Comparison of ENCODE assay signal across 18 cellular contexts in genomic region chr5:9502435-9502834, GRCh38. TPM values are rescaled to one million over a fixed set of nuclear protein-coding genes. Genes with fewer than 3 reads are reported as not detected.
DNase-seq lines count a peak whose midpoint lies in the region; ATAC-seq and TF ChIP-seq lines count a peak whose summit lies in the region.
"Had no signal": no experiment of that assay in that cellular context is flagged by ENCODE, and none has a peak within 500 bp of the region (broad histone marks: within the 10 kb centered on the region; RNA-seq: fewer than 3 reads in every experiment).

No MANE protein-coding gene starts in this region.

- H3K27me3 ChIP-seq in cardiac muscle cell, result no peaks in the 10 kb centered on the region
- H3K27me3 ChIP-seq: BE2C had no signal

- H3K4me1 Mint-ChIP-seq in osteocyte (ENCODE audit: unreplicated experiment), result peaks cover 32% of the 10 kb centered on the region

- H3K36me3 ChIP-seq in cardiac muscle cell, result no peaks in the 10 kb centered on the region
- H3K36me3 ChIP-seq: BE2C had no signal

- no peak for ATAC-seq in HG03159 (IDR thresholded peaks at IDR 0.05; ENCODE audit: unreplicated experiment)
- ATAC-seq: CD8-positive, alpha-beta T cell; Panc1 had no signal

- no peak overlapping the region for H3K4me3 Mint-ChIP-seq in osteocyte (ENCODE audit: unreplicated experiment)
- H3K4me3 Mint-ChIP-seq: CD8-positive, alpha-beta T cell had no signal

- H3K9me3 ChIP-seq in cardiac muscle cell (ENCODE audit: low read depth), result no peaks in the 10 kb centered on the region
- H3K9me3 ChIP-seq: BE2C had no signal

- H3K27me3 Mint-ChIP-seq in osteocyte (ENCODE audit: unreplicated experiment), result no peaks in the 10 kb centered on the region

- H3K9me3 Mint-ChIP-seq in osteocyte (ENCODE audit: unreplicated experiment), result no peaks in the 10 kb centered on the region
- H3K9me3 Mint-ChIP-seq: CD8-positive, alpha-beta T cell had no signal

- H3K36me3 Mint-ChIP-seq in osteocyte (ENCODE audit: unreplicated experiment), result peaks cover 12% of the 10 kb centered on the region
- H3K36me3 Mint-ChIP-seq: CD8-positive, alpha-beta T cell had no signal

- H3K27ac ChIP-seq in cardiac muscle cell, result peak overlapping the region; percentile 78

- DNase-seq in ELF-1 (ENCODE audit: low read depth, low spot score), result peak; percentile 31
- DNase-seq in cardiac muscle cell (ENCODE audit: low read depth in 1 of 2, low spot score in 1 of 2), result peak in 1 of 2 donors; percentile 69
- DNase-seq in left kidney (ENCODE audit: low read depth, low spot score), result peak; percentile 17
- DNase-seq in osteocyte (ENCODE audit: extremely low spot score, unreplicated experiment), result no peak
- no peak for DNase-seq in NCI-H82 (lab: John Stamatoyannopoulos, UW)
- no peak for DNase-seq in NCI-H2107 treated with DMSO at 0.1 percent for 48 hours (lab: John Stamatoyannopoulos, UW; ENCODE audit: unreplicated experiment)
- no peak for DNase-seq in 8988T
- DNase-seq: BE2C; CD8-positive, alpha-beta T cell; DND-41; GOT3; KG1; NCI-H1048; NCI-H146; NCI-H2081 treated with DMSO at 0.1 percent for 48 hours; SHP77 had no signal

- H3K27ac Mint-ChIP-seq in osteocyte (ENCODE audit: unreplicated experiment), result peak overlapping the region; percentile 23
- H3K27ac Mint-ChIP-seq: CD8-positive, alpha-beta T cell had no signal

- peaks cover 28% of the 10 kb centered on the region for H3K4me1 ChIP-seq in cardiac muscle cell (ENCODE audit: low read depth)
- H3K4me1 ChIP-seq: BE2C had no signal

- TF ChIP-seq CTCF in cardiac muscle cell (IDR thresholded peaks at IDR 0.05; ENCODE audit: low read depth, low read length) (no peak), osteocyte (IDR thresholded peaks at IDR 0.05) (no peak)

- H3K4me3 ChIP-seq in cardiac muscle cell, result no peak overlapping the region

RNA-seq across cellular contexts. Expression of gene SEMA5A, which starts 43.4 kb away (rescaled TPM):
- total RNA-seq in cardiac muscle cell (14.6 and 16.6 TPM in 2 replicates), osteocyte (181 and 189 TPM in 2 replicates)
- 12.9 and 15.7 TPM in 2 replicates for polyA plus RNA-seq in cardiac muscle cell

Comparison
In these comparisons a context has a peak if more than half of its experiments do, and no peak if none do; other contexts are left out.
1. DNase-seq: peak in ELF-1 (single experiment) and left kidney (single experiment); none in osteocyte (single experiment), NCI-H82 (single experiment), NCI-H2107 treated with DMSO at 0.1 percent for 48 hours (single experiment) and 8988T (single experiment).
2. RNA of gene SEMA5A, which starts 43.4 kb away (total RNA-seq): 181 to 189 TPM in osteocyte; 14.6 to 16.6 TPM in cardiac muscle cell; every median in the first group is over 10 times any median in the second.